In genomic region chr5:2012885-2013284, GRCh38 we compare ENCODE assay signal across 19 cellular contexts.
"Had no signal": no experiment of that assay in that cellular context is flagged by ENCODE, and none has a peak within 500 bp of the region (broad histone marks: within the 10 kb centered on the region; RNA-seq: fewer than 3 reads in every experiment).

No MANE protein-coding gene starts in this region.

- H3K36me3 ChIP-seq: SJSA1 had no signal

- H3K27ac ChIP-seq: SJSA1, SK-N-MC had no signal

- H3K27me3 ChIP-seq: SJSA1 had no signal

- H3K4me1 ChIP-seq: SJSA1 had no signal

- DNase-seq: NCI-H1048, NCI-H1105, NCI-H1417, NCI-H1436 treated with DMSO at 0.1 percent for 48 hours, NCI-H1694 treated with DMSO at 0.1 percent for 48 hours, NCI-H1930, NCI-H2081, NCI-H2107, NCI-H226, NCI-H446, NCI-H510A, NCI-H524 treated with DMSO at 0.1 percent for 48 hours, NCI-H69, NCI-H774, Right ventricle myocardium superior, RPMI8226, SIG-M5 had no signal

- H3K4me3 ChIP-seq: SJSA1, SK-N-MC had no signal

- H3K9me3 ChIP-seq: SJSA1 had no signal
